14 cellular contexts compared by ENCODE assay signal in the genomic region with DNA sequence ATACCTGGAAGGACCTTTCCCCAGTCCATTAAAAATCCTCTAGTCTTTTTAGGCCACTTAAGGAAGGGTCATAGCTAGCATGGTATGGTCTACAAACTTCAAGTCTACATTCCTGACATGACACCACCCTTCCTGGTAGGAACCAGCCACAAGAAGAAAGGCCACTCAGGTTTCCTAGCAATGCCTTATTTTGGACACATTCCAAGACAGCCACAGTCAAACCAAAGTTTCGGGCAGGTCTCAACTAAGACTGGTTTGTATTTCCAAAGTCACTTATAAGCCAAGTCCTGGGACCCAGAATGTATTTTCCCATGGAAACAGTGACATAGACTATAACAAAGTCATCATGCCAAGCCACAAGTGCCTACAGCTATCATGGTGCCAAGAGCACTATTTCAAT. TPM values are rescaled to one million over a fixed set of nuclear protein-coding genes. Genes with fewer than 3 reads are reported as not detected.
DNase-seq lines count a peak whose midpoint lies in the region; ATAC-seq and TF ChIP-seq lines count a peak whose summit lies in the region.
"Had no signal": no experiment of that assay in that cellular context is flagged by ENCODE, and none has a peak within 500 bp of the region (broad histone marks: within the 10 kb centered on the region; RNA-seq: fewer than 3 reads in every experiment).

No MANE protein-coding gene starts in this region.

- no peak for TF ChIP-seq POLR2A in esophagus muscularis mucosa (IDR thresholded peaks at IDR 0.05; ENCODE audit: low read depth)

- H3K4me3 ChIP-seq in esophagus muscularis mucosa, result no peak overlapping the region
- H3K4me3 ChIP-seq: GM12878, GM23338 had no signal

- CTCF ChIA-PET in Calu3 (lab: Charles Lee), result interaction anchor here (0.6 to 1.0 kb wide), 2 partner anchors 14 to 234 kb away, joined by 3 to 5 read pairs; no protein-coding TSS in a partner anchor
- CTCF ChIA-PET in MCF 10A (lab: Yijun Ruan, JAX), result interaction anchor here (1.0 kb wide), 1 partner anchor 36 kb away, joined by 3 read pairs; no protein-coding TSS in a partner anchor

- no peak for ATAC-seq in activated T-cell treated with anti-CD3 and anti-CD28 coated beads, Interleukin-2, amount 50 U/mL, for 72 hours (replicated peaks in 1 of 2)
- ATAC-seq: GM12878, GM23338, HepG2 had no signal

- no peaks in the 10 kb centered on the region for H3K9me3 ChIP-seq in esophagus muscularis mucosa
- H3K9me3 ChIP-seq: BE2C had no signal

- no peak overlapping the region for H3K4me3 Mint-ChIP-seq in Calu3 (ENCODE audit: low read depth, unreplicated experiment)
- no peak overlapping the region for H3K4me3 Mint-ChIP-seq in MCF 10A (ENCODE audit: unreplicated experiment)
- H3K4me3 Mint-ChIP-seq in activated T-cell treated with anti-CD3 and anti-CD28 coated beads, Interleukin-2, amount 50 U/mL, for 72 hours, result no peak overlapping the region
- H3K4me3 Mint-ChIP-seq: CD4-positive, alpha-beta memory T cell; GM23338 had no signal

- TF ChIP-seq EP300 in esophagus muscularis mucosa (IDR thresholded peaks at IDR 0.05), result no peak

- H3K36me3 Mint-ChIP-seq in Calu3 (ENCODE audit: insufficient read depth, unreplicated experiment) (peaks cover 15% of the 10 kb centered on the region), MCF 10A (ENCODE audit: insufficient read depth, unreplicated experiment) (no peaks in the 10 kb centered on the region)
- no peaks in the 10 kb centered on the region for H3K36me3 Mint-ChIP-seq in activated T-cell treated with anti-CD3 and anti-CD28 coated beads, Interleukin-2, amount 50 U/mL, for 72 hours (ENCODE audit: insufficient read depth in 2 of 2)
- H3K36me3 Mint-ChIP-seq: CD4-positive, alpha-beta memory T cell had no signal

- peak overlapping the region; percentile 46 for H3K27ac Mint-ChIP-seq in Calu3 (ENCODE audit: unreplicated experiment)
- no peak overlapping the region for H3K27ac Mint-ChIP-seq in MCF 10A (ENCODE audit: low read depth, unreplicated experiment)
- H3K27ac Mint-ChIP-seq in activated T-cell treated with anti-CD3 and anti-CD28 coated beads, Interleukin-2, amount 50 U/mL, for 72 hours, result no peak overlapping the region
- H3K27ac Mint-ChIP-seq: CD4-positive, alpha-beta memory T cell; GM23338 had no signal

- 30% methylated on average over 1 of the region's 1 CpG for WGBS in esophagus muscularis mucosa

- intact Hi-C loops in Calu3 (cut with micrococcal nuclease; ENCODE audit: unreplicated experiment) (no loop called here), MCF 10A (cut with micrococcal nuclease) (no loop called here), esophagus muscularis mucosa (cut with DNase I) (no loop called here)

- no peaks in the 10 kb centered on the region for H3K4me1 ChIP-seq in esophagus muscularis mucosa
- H3K4me1 ChIP-seq: BE2C had no signal

- DNase-seq in Calu3, result peak; percentile 49
- DNase-seq in HT-29 (ENCODE audit: low spot score), result peak; percentile 67
- DNase-seq in MCF 10A (ENCODE audit: unreplicated experiment), result peak; percentile 53
- DNase-seq in esophagus muscularis mucosa (ENCODE audit: extremely low spot score), result peak; percentile 39
- DNase-seq in activated T-cell treated with anti-CD3 and anti-CD28 coated beads, Interleukin-2, amount 50 U/mL, for 72 hours, result no peak
- DNase-seq in SW 1271 (lab: John Stamatoyannopoulos, UW), result no peak
- DNase-seq in D341Med (ENCODE audit: low spot score), result no peak
- DNase-seq: BE2C; CD4-positive, alpha-beta memory T cell; H7 had no signal

- no peak overlapping the region for H3K27ac ChIP-seq in esophagus muscularis mucosa (replicated peaks in 1 of 4)
- H3K27ac ChIP-seq: C4-2B had no signal

- H3K4me1 Mint-ChIP-seq in Calu3 (ENCODE audit: low read depth, unreplicated experiment), result peaks cover 57% of the 10 kb centered on the region
- peaks cover 4% of the 10 kb centered on the region for H3K4me1 Mint-ChIP-seq in MCF 10A (ENCODE audit: insufficient read depth, unreplicated experiment)
- no peaks in the 10 kb centered on the region for H3K4me1 Mint-ChIP-seq in activated T-cell treated with anti-CD3 and anti-CD28 coated beads, Interleukin-2, amount 50 U/mL, for 72 hours (ENCODE audit: low read depth)
- H3K4me1 Mint-ChIP-seq: CD4-positive, alpha-beta memory T cell had no signal

- POLR2A ChIA-PET in MCF 10A (lab: Yijun Ruan, JAX), result interaction anchor here (0.6 to 1.3 kb wide), 2 partner anchors 13 to 459 kb away, joined by 3 to 4 read pairs; no protein-coding TSS in a partner anchor

- H3K27me3 ChIP-seq in esophagus muscularis mucosa, result no peaks in the 10 kb centered on the region
- H3K27me3 ChIP-seq: BE2C had no signal

- H3K27me3 Mint-ChIP-seq in Calu3 (ENCODE audit: unreplicated experiment) (no peaks in the 10 kb centered on the region), MCF 10A (ENCODE audit: insufficient read depth, unreplicated experiment) (no peaks in the 10 kb centered on the region)
- no peaks in the 10 kb centered on the region for H3K27me3 Mint-ChIP-seq in activated T-cell treated with anti-CD3 and anti-CD28 coated beads, Interleukin-2, amount 50 U/mL, for 72 hours (ENCODE audit: low read depth)
- H3K27me3 Mint-ChIP-seq: CD4-positive, alpha-beta memory T cell had no signal

- no peak for TF ChIP-seq CTCF in Calu3 (IDR thresholded peaks at IDR 0.05; ENCODE audit: unreplicated experiment)
- no peak for TF ChIP-seq CTCF in MCF 10A (IDR thresholded peaks at IDR 0.05; ENCODE audit: unreplicated experiment)
- no peak for TF ChIP-seq CTCF in esophagus muscularis mucosa (IDR thresholded peaks at IDR 0.05)

- H3K9me3 Mint-ChIP-seq in Calu3 (ENCODE audit: low read depth, unreplicated experiment), result peaks cover 6% of the 10 kb centered on the region
- peaks cover 5% of the 10 kb centered on the region for H3K9me3 Mint-ChIP-seq in MCF 10A (ENCODE audit: unreplicated experiment)
- peaks cover 3% of the 10 kb centered on the region in 2 donors for H3K9me3 Mint-ChIP-seq in activated T-cell treated with anti-CD3 and anti-CD28 coated beads, Interleukin-2, amount 50 U/mL, for 72 hours
- H3K9me3 Mint-ChIP-seq: GM23338 had no signal

- no peaks in the 10 kb centered on the region for H3K36me3 ChIP-seq in esophagus muscularis mucosa
- H3K36me3 ChIP-seq: BE2C had no signal

- no TSS peak for BruUV-seq in Calu3 (replicated peaks; lab: Mats Ljungman, UMichigan)
- BruUV-seq in MCF 10A (replicated peaks; lab: Mats Ljungman, UMichigan), result no TSS peak

RNA-seq across cellular contexts. Expression of a gene that starts 50.6 kb away (rescaled TPM):
- 32.0 and 34.5 TPM in 2 replicates for total RNA-seq in Calu3 (2022)
- total RNA-seq in HT-29 (2014; rRNA removed; shearing (Covaris generic)), result 14.1 and 15.6 TPM in 2 replicates
- 0.83 and 2.8 TPM in 2 replicates for total RNA-seq in MCF 10A (2022)
- total RNA-seq in esophagus muscularis mucosa, result 1 to 10 TPM in 1 of 4 donors, under 1 TPM in 3; 0.63 to 1.7 (median 0.83) TPM
- total RNA-seq in activated T-cell treated with anti-CD3 and anti-CD28 coated beads, Interleukin-2, amount 50 U/mL, for 72 hours, result not detected
- total RNA-seq: GM12878 had no signal

Comparison
In these comparisons a context has a peak if more than half of its experiments do, and no peak if none do; other contexts are left out.
1. DNase-seq: peak in Calu3 (single experiment), HT-29 (single experiment), MCF 10A (single experiment) and esophagus muscularis mucosa (single experiment); none in activated T-cell treated with anti-CD3 and anti-CD28 coated beads, Interleukin-2, amount 50 U/mL, for 72 hours (0 of 2), SW 1271 (0 of 2) and D341Med (single experiment).